In the genomic region with DNA sequence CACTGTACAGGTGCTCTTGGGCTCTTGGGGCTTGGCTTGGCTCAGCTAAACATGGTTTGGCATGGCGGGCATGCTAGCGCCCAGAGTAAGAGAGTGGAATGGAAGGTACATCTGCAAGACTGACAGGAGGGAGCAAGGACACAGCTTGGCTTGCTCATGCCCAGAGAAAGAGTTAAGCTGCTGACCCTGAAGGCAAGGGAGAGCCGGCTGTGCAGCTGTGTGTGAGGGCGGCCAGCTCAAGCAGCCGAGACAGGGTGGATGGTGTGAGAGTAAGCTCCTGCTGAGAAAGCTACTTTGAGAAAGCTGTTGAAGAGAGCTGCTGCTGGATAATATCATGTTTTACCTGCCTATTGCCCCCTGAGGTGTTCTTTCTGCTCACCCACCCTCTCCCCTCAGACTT, we compare ENCODE assay signal across 18 cellular contexts.
DNase-seq lines count a peak whose midpoint lies in the region; ATAC-seq and TF ChIP-seq lines count a peak whose summit lies in the region.
"Had no signal": no experiment of that assay in that cellular context is flagged by ENCODE, and none has a peak within 500 bp of the region (broad histone marks: within the 10 kb centered on the region; RNA-seq: fewer than 3 reads in every experiment).

No MANE protein-coding gene starts in this region.

- H3K9ac ChIP-seq in H9 (ENCODE audit: extremely low read depth, insufficient read length, low read length), result no peak overlapping the region
- no peak overlapping the region for H3K9ac ChIP-seq in Karpas-422 (ENCODE audit: low read length)
- H3K9ac ChIP-seq: GM23248 had no signal

- H3K36me3 ChIP-seq in WERI-Rb-1, result no peaks in the 10 kb centered on the region
- H3K36me3 ChIP-seq in Karpas-422 (ENCODE audit: insufficient read depth, low read length), result no peaks in the 10 kb centered on the region

- H2AK5ac ChIP-seq in H9 (ENCODE audit: insufficient read length, low read length), result no peak overlapping the region

- DNase-seq in NCI-H2227 treated with DMSO at 0.1 percent for 48 hours (lab: John Stamatoyannopoulos, UW), result peak; percentile 7
- DNase-seq in WERI-Rb-1, result peak; percentile 50
- peak; percentile 54 for DNase-seq in left kidney (ENCODE audit: low read depth, low spot score)
- no peak for DNase-seq in progenitor cell of endocrine pancreas (ENCODE audit: low spot score, unreplicated experiment)
- DNase-seq in H9, result no peak
- no peak for DNase-seq in Karpas-422
- DNase-seq in occipital lobe (lab: John Stamatoyannopoulos, UW), result no peak
- DNase-seq: C1 segment of cervical spinal cord; Calu3; CD4-positive, alpha-beta memory T cell; COR-L47; DMS53; DMS79 treated with DMSO at 0.1 percent for 48 hours; GF-D8; GM23248; H7 had no signal

- no peak overlapping the region for H2BK120ac ChIP-seq in H9 (ENCODE audit: low read depth, low read length, poor library complexity, severe bottlenecking)

- no peak overlapping the region for H3K27ac ChIP-seq in WERI-Rb-1
- H3K27ac ChIP-seq in H9 (ENCODE audit: insufficient read length, low read depth, low read length), result no peak overlapping the region
- no peak overlapping the region for H3K27ac ChIP-seq in Karpas-422 (ENCODE audit: low read length)
- H3K27ac ChIP-seq: GM23248 had no signal

- H2BK20ac ChIP-seq in H9 (ENCODE audit: low read depth, low read length, poor library complexity, severe bottlenecking), result no peak overlapping the region

- no peak overlapping the region for H2BK5ac ChIP-seq in H9 (ENCODE audit: insufficient read length, low read length)

- H3K4ac ChIP-seq in H9 (ENCODE audit: low read depth, low read length), result no peak overlapping the region

- H2AFZ ChIP-seq in H9 (ENCODE audit: low read length), result no peak overlapping the region
- no peak overlapping the region for H2AFZ ChIP-seq in Karpas-422 (ENCODE audit: low read length)
- H2AFZ ChIP-seq: GM23248 had no signal

- no peak overlapping the region for H3K23ac ChIP-seq in H9 (ENCODE audit: insufficient read length, low read depth, low read length)

- H3K4me2 ChIP-seq in H9 (ENCODE audit: insufficient read depth, insufficient read length, low read length), result no peak overlapping the region
- H3K4me2 ChIP-seq in Karpas-422 (ENCODE audit: low read depth, low read length, poor library complexity, severe bottlenecking), result no peak overlapping the region

- no peaks in the 10 kb centered on the region for H3K79me1 ChIP-seq in H9 (ENCODE audit: insufficient read depth, low read depth, low read length, poor library complexity, severe bottlenecking)

- ATAC-seq in GM19397 (IDR thresholded peaks at IDR 0.05; ENCODE audit: unreplicated experiment), result no peak
- ATAC-seq: HCT116 had no signal

- no peaks in the 10 kb centered on the region for H3K36me3 Mint-ChIP-seq in progenitor cell of endocrine pancreas (ENCODE audit: insufficient read depth)
- H3K36me3 Mint-ChIP-seq in H9 (ENCODE audit: insufficient read depth in 1 of 3, low read depth in 3 of 3), result peaks cover 0 to 10% (median 0%) of the 10 kb centered on the region in 3 experiments; a peak in 3 of 7 replicates
- H3K36me3 Mint-ChIP-seq: CD4-positive, alpha-beta memory T cell had no signal

- no peaks in the 10 kb centered on the region for H3K9me2 ChIP-seq in Karpas-422 (replicated peaks; ENCODE audit: insufficient read depth, low read length)

- no peak overlapping the region for H2BK15ac ChIP-seq in H9 (ENCODE audit: low read depth, low read length)

- H2BK12ac ChIP-seq in H9 (ENCODE audit: insufficient read length, low read depth, low read length), result no peak overlapping the region

- H3K4me1 ChIP-seq in H9 (ENCODE audit: insufficient read depth, low read length) (no peaks in the 10 kb centered on the region), Karpas-422 (ENCODE audit: low read length) (no peaks in the 10 kb centered on the region; the same call in 1 of the 2 replicates)

- H3K18ac ChIP-seq in H9 (ENCODE audit: insufficient read length, low read depth, low read length), result no peak overlapping the region

- H3K27me3 ChIP-seq in WERI-Rb-1 (ENCODE audit: insufficient read depth, low read depth, severe bottlenecking) (no peaks in the 10 kb centered on the region), H9 (ENCODE audit: insufficient read depth, low read length) (no peaks in the 10 kb centered on the region), Karpas-422 (ENCODE audit: low read length) (no peaks in the 10 kb centered on the region)

- H3K14ac ChIP-seq in H9 (ENCODE audit: insufficient read depth, low read length), result no peak overlapping the region

- H3K23me2 ChIP-seq in H9 (ENCODE audit: insufficient read length, low read depth, low read length, poor library complexity, severe bottlenecking), result no peaks in the 10 kb centered on the region

- H3K9me3 Mint-ChIP-seq in progenitor cell of endocrine pancreas (ENCODE audit: low read depth) (peaks cover 6% of the 10 kb centered on the region), H9 (peaks cover 6 to 7% of the 10 kb centered on the region in 2 experiments; a peak in 4 of 5 replicates)

- H4K91ac ChIP-seq in H9 (ENCODE audit: insufficient read length, low read depth, low read length), result no peak overlapping the region

- H3T11ph ChIP-seq in H9 (ENCODE audit: low read length), result no peak overlapping the region

- H3K27me3 Mint-ChIP-seq in progenitor cell of endocrine pancreas (peaks cover 5% of the 10 kb centered on the region), H9 (ENCODE audit: low read depth) (no peaks in the 10 kb centered on the region; the same call in 1 of the 2 replicates)

- H3K4me3 ChIP-seq in WERI-Rb-1 (ENCODE audit: low read depth, low read length) (no peak overlapping the region), Karpas-422 (ENCODE audit: low read length) (no peak overlapping the region)
- H3K4me3 ChIP-seq: GM23248 had no signal

- peaks cover 5% of the 10 kb centered on the region for H3K4me1 Mint-ChIP-seq in progenitor cell of endocrine pancreas (ENCODE audit: low read depth)
- peaks cover 10 to 15% of the 10 kb centered on the region in 2 experiments for H3K4me1 Mint-ChIP-seq in H9
- H3K4me1 Mint-ChIP-seq: CD4-positive, alpha-beta memory T cell had no signal

- WGBS in H9 (ENCODE audit: extremely low coverage, insufficient read length, low lambda C conversion rate), result no CpG with 5 or more reads among the region's 5 CpGs

- no peak overlapping the region for H4K5ac ChIP-seq in H9 (ENCODE audit: insufficient read length, low read depth, low read length)

- H3K79me2 ChIP-seq in H9 (ENCODE audit: insufficient read depth, low read length) (no peaks in the 10 kb centered on the region), Karpas-422 (ENCODE audit: low read length) (no peaks in the 10 kb centered on the region)

- H3K4me3 Mint-ChIP-seq in progenitor cell of endocrine pancreas (ENCODE audit: low read depth) (no peak overlapping the region), H9 (no peak overlapping the region)
- H3K4me3 Mint-ChIP-seq: CD4-positive, alpha-beta memory T cell had no signal

- H3K27ac Mint-ChIP-seq in progenitor cell of endocrine pancreas (peak overlapping the region; percentile 58), H9 (no peak overlapping the region)
- H3K27ac Mint-ChIP-seq: CD4-positive, alpha-beta memory T cell had no signal

- no peak for TF ChIP-seq CTCF in WERI-Rb-1 (IDR thresholded peaks at IDR 0.05; ENCODE audit: low read depth, low read length)
- TF ChIP-seq CTCF in progenitor cell of endocrine pancreas (IDR thresholded peaks at IDR 0.05; ENCODE audit: unreplicated experiment), result no peak
- TF ChIP-seq CTCF in H9 (conservative IDR thresholded peaks at IDR 0.05), result no peak

- H3K9me3 ChIP-seq in WERI-Rb-1 (ENCODE audit: severe bottlenecking) (peaks cover 12% of the 10 kb centered on the region), H9 (ENCODE audit: control insufficient read depth, low read depth, low read length) (no peaks in the 10 kb centered on the region), Karpas-422 (ENCODE audit: low read length) (no peaks in the 10 kb centered on the region)

- H4K20me1 ChIP-seq in H9 (ENCODE audit: control insufficient read depth, insufficient read depth, insufficient read length) (no peaks in the 10 kb centered on the region), Karpas-422 (ENCODE audit: insufficient read depth, low read depth, low read length) (no peaks in the 10 kb centered on the region)

- no peak overlapping the region for H4K8ac ChIP-seq in H9 (replicated peaks; ENCODE audit: insufficient read length, low read depth, low read length)

- H3K56ac ChIP-seq in H9 (ENCODE audit: insufficient read length, low read depth, low read length), result no peak overlapping the region

Comparison
In these comparisons a context has a peak if more than half of its experiments do, and no peak if none do; other contexts are left out.
1. DNase-seq: peak in NCI-H2227 treated with DMSO at 0.1 percent for 48 hours (single experiment), WERI-Rb-1 (single experiment) and left kidney (single experiment); none in progenitor cell of endocrine pancreas (single experiment), H9 (single experiment), Karpas-422 (single experiment) and occipital lobe (single experiment).